Comparison of ENCODE assay signal across 21 cellular contexts in genomic region chr5:58967597-58968281, GRCh38.
DNase-seq lines count a peak whose midpoint lies in the region; ATAC-seq and TF ChIP-seq lines count a peak whose summit lies in the region.
"Had no signal": no experiment of that assay in that cellular context is flagged by ENCODE, and none has a peak within 500 bp of the region (broad histone marks: within the 10 kb centered on the region; RNA-seq: fewer than 3 reads in every experiment).

No MANE protein-coding gene starts in this region.

- H3K9me3 ChIP-seq in HEK293 (ENCODE audit: control insufficient read depth, insufficient read depth, low read depth, low read length) (no peaks in the 10 kb centered on the region), gastrocnemius medialis (no peaks in the 10 kb centered on the region)
- H3K9me3 ChIP-seq: BLaER1 treated with 17β-estradiol and CSF1 and Interleukin-3, amounts not matched to agents 10 nM and 100 nM had no signal

- H3K4me1 ChIP-seq in HEK293 (ENCODE audit: control insufficient read depth, insufficient read depth, low read length) (peaks cover 8% of the 10 kb centered on the region; the same call in 1 of the 2 replicates), gastrocnemius medialis (no peaks in the 10 kb centered on the region)

- no peak overlapping the region for H3K4me3 ChIP-seq in HEK293 (ENCODE audit: low read depth, low read length)
- H3K4me3 ChIP-seq in gastrocnemius medialis, result no peak overlapping the region
- H3K4me3 ChIP-seq: BLaER1 treated with 17β-estradiol and CSF1 and Interleukin-3, amounts not matched to agents 10 nM and 100 nM; GM12878; GM23248; K562 had no signal

- H3K27me3 ChIP-seq in gastrocnemius medialis, result no peaks in the 10 kb centered on the region
- H3K27me3 ChIP-seq: BLaER1 treated with 17β-estradiol and CSF1 and Interleukin-3, amounts not matched to agents 10 nM and 100 nM had no signal

- in situ Hi-C loops in gastrocnemius medialis (cut with MboI; ENCODE audit: low sequenced_read_pairs in 4 of 4), result no loop called here

- peaks cover 24% of the 10 kb centered on the region for H3K4me1 Mint-ChIP-seq in activated T-cell treated with anti-CD3 and anti-CD28 coated beads, Interleukin-2, amount 50 U/mL, for 72 hours (ENCODE audit: low read depth)
- no peaks in the 10 kb centered on the region for H3K4me1 Mint-ChIP-seq in activated CD8-positive, alpha-beta T cell treated with anti-CD3 and anti-CD28 coated beads, Interleukin-2, amount 10 ng/mL, durations not matched to agents 7 days and 5 days (ENCODE audit: low read depth)

- POLR2A ChIA-PET in HEK293 (lab: Yijun Ruan, JAX), result no interaction called here
- POLR2A ChIA-PET in activated CD8-positive, alpha-beta T cell treated with anti-CD3 and anti-CD28 coated beads, Interleukin-2, amount 10 ng/mL, durations not matched to agents 7 days and 5 days (lab: Charles Lee), result no interaction called here

- H3K27ac ChIP-seq in HEK293 (ENCODE audit: extremely low read depth, low read depth, low read length) (no peak overlapping the region), gastrocnemius medialis (no peak overlapping the region)
- H3K27ac ChIP-seq: BLaER1 treated with 17β-estradiol and CSF1 and Interleukin-3, amounts not matched to agents 10 nM and 100 nM; GM23248 had no signal

- no peaks in the 10 kb centered on the region for H3K9me3 Mint-ChIP-seq in activated T-cell treated with anti-CD3 and anti-CD28 coated beads, Interleukin-2, amount 50 U/mL, for 72 hours
- no peaks in the 10 kb centered on the region for H3K9me3 Mint-ChIP-seq in activated CD8-positive, alpha-beta T cell treated with anti-CD3 and anti-CD28 coated beads, Interleukin-2, amount 10 ng/mL, durations not matched to agents 7 days and 5 days (ENCODE audit: insufficient read depth)
- H3K9me3 Mint-ChIP-seq: CD8-positive, alpha-beta memory T cell had no signal

- H3K4me3 Mint-ChIP-seq in activated T-cell treated with anti-CD3 and anti-CD28 coated beads, Interleukin-2, amount 50 U/mL, for 72 hours, result no peak overlapping the region
- H3K4me3 Mint-ChIP-seq in activated CD8-positive, alpha-beta T cell treated with anti-CD3 and anti-CD28 coated beads, Interleukin-2, amount 10 ng/mL, durations not matched to agents 7 days and 5 days, result no peak overlapping the region
- H3K4me3 Mint-ChIP-seq: CD8-positive, alpha-beta memory T cell had no signal

- TF ChIP-seq CTCF in HEK293 (tag by site-specific recombination; IDR thresholded peaks at IDR 0.05), result no peak
- TF ChIP-seq CTCF in gastrocnemius medialis (IDR thresholded peaks at IDR 0.05 in 4 of 5, conservative IDR thresholded peaks at IDR 0.05 in 1 of 5), result no peak

- H3K36me3 ChIP-seq in HEK293 (ENCODE audit: control insufficient read depth in 2 of 2, insufficient read depth in 1 of 2, low read length in 2 of 2) (no peaks in the 10 kb centered on the region), gastrocnemius medialis (no peaks in the 10 kb centered on the region)

- intact Hi-C loops in gastrocnemius medialis (cut with DNase I; ENCODE audit: low total_unique reads), result loop anchor here (2.0 kb wide), 1 partner anchor 81 kb away; no protein-coding TSS in a partner anchor

- ATAC-seq in activated T-cell treated with anti-CD3 and anti-CD28 coated beads, Interleukin-2, amount 50 U/mL, for 72 hours (replicated peaks in 1 of 2), result peak; percentile 11 to 12
- ATAC-seq in activated CD8-positive, alpha-beta T cell treated with anti-CD3 and anti-CD28 coated beads, Interleukin-2, amount 10 ng/mL, durations not matched to agents 7 days and 5 days, result peak; percentile 35
- ATAC-seq in gastrocnemius medialis (peak; percentile 20 to 26), GM21447 (IDR thresholded peaks at IDR 0.05; ENCODE audit: unreplicated experiment) (no peak)
- ATAC-seq: GM12878, K562 had no signal

- CTCF ChIA-PET in HEK293 (lab: Yijun Ruan, JAX), result interaction anchor here (0.7 to 1.9 kb wide), 3 partner anchors 14 to 76 kb away, joined by 3 to 5 read pairs (median 3); no protein-coding TSS in a partner anchor
- CTCF ChIA-PET in activated CD8-positive, alpha-beta T cell treated with anti-CD3 and anti-CD28 coated beads, Interleukin-2, amount 10 ng/mL, durations not matched to agents 7 days and 5 days (lab: Charles Lee), result interaction anchor here (1.0 to 2.0 kb wide), 3 partner anchors 76 to 81 kb away, joined by 4 to 6 read pairs (median 5); no protein-coding TSS in a partner anchor

- H3K27ac Mint-ChIP-seq in activated T-cell treated with anti-CD3 and anti-CD28 coated beads, Interleukin-2, amount 50 U/mL, for 72 hours, result peak overlapping the region; percentile 67
- H3K27ac Mint-ChIP-seq in activated CD8-positive, alpha-beta T cell treated with anti-CD3 and anti-CD28 coated beads, Interleukin-2, amount 10 ng/mL, durations not matched to agents 7 days and 5 days, result no peak overlapping the region

- peak in 1 of 2 donors; percentile 10 for DNase-seq in activated T-cell treated with anti-CD3 and anti-CD28 coated beads, Interleukin-2, amount 50 U/mL, for 72 hours
- no peak for DNase-seq in activated T-cell treated with anti-CD3 and anti-CD28 coated beads, Interleukin-2, amount 50 U/mL, for 48 hours
- no peak for DNase-seq in activated CD8-positive, alpha-beta T cell treated with anti-CD3 and anti-CD28 coated beads, Interleukin-2, amount 10 ng/mL, durations not matched to agents 7 days and 5 days
- DNase-seq in gastrocnemius medialis (no peak), OCI-M2 (lab: John Stamatoyannopoulos, UW; ENCODE audit: unreplicated experiment) (no peak), cortex of kidney (lab: John Stamatoyannopoulos, UW) (no peak)
- DNase-seq: CD8-positive, alpha-beta memory T cell; GDM1; GM23248; HCEC 1CT; MV-4-11; NCI-H1417; NCI-H2029; NCI-H2171; NCI-H446 treated with DMSO at 0.1 percent for 48 hours; NCI-H748 treated with DMSO at 0.1 percent for 48 hours had no signal

- no peaks in the 10 kb centered on the region for H3K27me3 Mint-ChIP-seq in activated T-cell treated with anti-CD3 and anti-CD28 coated beads, Interleukin-2, amount 50 U/mL, for 72 hours (ENCODE audit: low read depth)
- H3K27me3 Mint-ChIP-seq in activated CD8-positive, alpha-beta T cell treated with anti-CD3 and anti-CD28 coated beads, Interleukin-2, amount 10 ng/mL, durations not matched to agents 7 days and 5 days (ENCODE audit: low read depth), result peaks cover 4% of the 10 kb centered on the region
- H3K27me3 Mint-ChIP-seq: CD8-positive, alpha-beta memory T cell had no signal

- no peak for TF ChIP-seq POLR2A in gastrocnemius medialis (IDR thresholded peaks at IDR 0.05)

- peaks cover 0 to under 1% of the 10 kb centered on the region in 2 donors for H3K36me3 Mint-ChIP-seq in activated T-cell treated with anti-CD3 and anti-CD28 coated beads, Interleukin-2, amount 50 U/mL, for 72 hours (ENCODE audit: insufficient read depth in 2 of 2)
- H3K36me3 Mint-ChIP-seq in activated CD8-positive, alpha-beta T cell treated with anti-CD3 and anti-CD28 coated beads, Interleukin-2, amount 10 ng/mL, durations not matched to agents 7 days and 5 days (ENCODE audit: low read depth), result peaks cover 11% of the 10 kb centered on the region

TF ChIP-seq in HEK293, 187 proteins besides CTCF, POLR2A, EP300 and RAD21:
- TF ChIP-seq SETDB1 (IDR thresholded peaks at IDR 0.05; ENCODE audit: insufficient read length, low read length), result no peak
- peak; percentile 65 for TF ChIP-seq ZBTB20 (tag by site-specific recombination; IDR thresholded peaks at IDR 0.05)
